In genomic region chr19:3296034-3296433, GRCh38 we compare ENCODE assay signal across 26 cellular contexts.
"Had no signal": no experiment of that assay in that cellular context is flagged by ENCODE, and none has a peak within 500 bp of the region (broad histone marks: within the 10 kb centered on the region; RNA-seq: fewer than 3 reads in every experiment).

No MANE protein-coding gene starts in this region.

- H2AFZ ChIP-seq: parathyroid adenoma had no signal

- H3K4me3 ChIP-seq: ovary, psoas muscle, right lobe of liver, sigmoid colon, stomach, thoracic aorta, thyroid gland, tibial nerve, upper lobe of left lung, vagina had no signal

- ATAC-seq: natural killer cell treated with Interleukin-12 subunit alpha and Interleukin-12 subunit beta and Interleukin-15 and Interleukin-18, amount 100 ng/mL, for 72 hours; psoas muscle; right cardiac atrium; right lobe of liver; stimulated activated effector memory CD8-positive, alpha-beta T cell treated with anti-CD3 and anti-CD28 coated beads, Interleukin-12 subunit alpha, Interleukin-12 subunit beta, amount 100 ng/mL, for 72 hours; stimulated activated naive B cell treated with anti-CD40 and anti-IgM and Interleukin-4, amounts not matched to agents 10 μg/mL and 1 μg/mL and 100 μg/mL, for 72 hours had no signal

- H3K4me1 ChIP-seq: parathyroid adenoma, psoas muscle, sigmoid colon, stomach, thyroid gland, tibial nerve, upper lobe of left lung, vagina had no signal

- FAIRE-seq: small intestine, urothelium cell line had no signal

- H3K27me3 ChIP-seq: ovary, right lobe of liver, thyroid gland, upper lobe of left lung, vagina had no signal

- DNase-seq: nephron progenitor cell; nucleus accumbens; ovary; psoas muscle; right cardiac atrium; right lobe of liver; sigmoid colon; small intestine; stimulated activated CD4-positive, alpha-beta T cell treated with anti-CD3 and anti-CD28 coated beads, Interleukin-15, amount 100 ng/mL, for 24 hours; stimulated activated CD4-positive, alpha-beta T cell treated with anti-CD3 and anti-CD28 coated beads, Interleukin-2, amount 100 ng/mL, for 24 hours; stimulated activated CD4-positive, alpha-beta T cell treated with anti-CD3 and anti-CD28 coated beads, Interleukin-2, amount 100 ng/mL, for 48 hours; stimulated activated CD4-positive, alpha-beta T cell treated with anti-CD3 and anti-CD28 coated beads, Interleukin-4, amount 100 ng/mL, for 24 hours; stimulated activated naive B cell treated with anti-CD40 and anti-IgM and Interleukin-4, amounts not matched to agents 10 μg/mL and 1 μg/mL and 100 μg/mL, for 72 hours; stimulated activated naive CD4-positive, alpha-beta T cell treated with Interleukin-2 at 50 U/mL for 16 hours; stomach; thyroid gland; trophoblast cell; upper lobe of left lung had no signal

- H3K9me3 ChIP-seq: neutrophil, ovary, psoas muscle, right lobe of liver, sigmoid colon, stomach, thoracic aorta, thyroid gland, tibial nerve, upper lobe of left lung, vagina had no signal

- H3K79me2 ChIP-seq: parathyroid adenoma had no signal

- H3K36me3 ChIP-seq: neutrophil, ovary, right lobe of liver, sigmoid colon, stomach, thoracic aorta, thyroid gland, tibial nerve, upper lobe of left lung, vagina had no signal

- H3K9ac ChIP-seq: parathyroid adenoma had no signal

- H3K27ac ChIP-seq: neutrophil, ovary, parathyroid adenoma, psoas muscle, right lobe of liver, sigmoid colon, stomach, thoracic aorta, thyroid gland, tibial nerve, upper lobe of left lung, vagina had no signal
